19 cellular contexts compared by ENCODE assay signal in genomic region chr16:4747906-4748681, GRCh38. TPM values are rescaled to one million over a fixed set of nuclear protein-coding genes. Genes with fewer than 3 reads are reported as not detected.
DNase-seq lines count a peak whose midpoint lies in the region; ATAC-seq and TF ChIP-seq lines count a peak whose summit lies in the region.
"Had no signal": no experiment of that assay in that cellular context is flagged by ENCODE, and none has a peak within 500 bp of the region (broad histone marks: within the 10 kb centered on the region; RNA-seq: fewer than 3 reads in every experiment).

No MANE protein-coding gene starts in this region.

- no peaks in the 10 kb centered on the region for H3K27me3 Mint-ChIP-seq in MCF 10A (ENCODE audit: insufficient read depth, unreplicated experiment)
- no peaks in the 10 kb centered on the region for H3K27me3 Mint-ChIP-seq in central memory CD8-positive, alpha-beta T cell
- H3K27me3 Mint-ChIP-seq in stimulated activated memory B cell treated with anti-CD40 and anti-IgM and Interleukin-4, amounts not matched to agents 10 μg/mL and 1 μg/mL and 100 μg/mL, for 72 hours, result peaks cover 7% of the 10 kb centered on the region

- intact Hi-C loops in mammary epithelial cell (cut with micrococcal nuclease), result no loop called here
- intact Hi-C loops in MCF 10A (cut with micrococcal nuclease), result no loop called here

- TF ChIP-seq CTCF in mammary epithelial cell (conservative IDR thresholded peaks at IDR 0.05 in 1 of 2, IDR thresholded peaks at IDR 0.05 in 1 of 2; ENCODE audit: extremely low read depth in 1 of 2, insufficient read depth in 1 of 2, low read depth in 1 of 2, low read length in 2 of 2) (no peak), MCF 10A (IDR thresholded peaks at IDR 0.05; ENCODE audit: unreplicated experiment) (no peak), MM.1S (IDR thresholded peaks at IDR 0.05; ENCODE audit: low read length) (no peak)

- peaks cover 27% of the 10 kb centered on the region for H3K36me3 Mint-ChIP-seq in MCF 10A (ENCODE audit: insufficient read depth, unreplicated experiment)
- H3K36me3 Mint-ChIP-seq in central memory CD8-positive, alpha-beta T cell (ENCODE audit: insufficient read depth), result peaks cover 12% of the 10 kb centered on the region
- H3K36me3 Mint-ChIP-seq in stimulated activated memory B cell treated with anti-CD40 and anti-IgM and Interleukin-4, amounts not matched to agents 10 μg/mL and 1 μg/mL and 100 μg/mL, for 72 hours, result peaks cover 12% of the 10 kb centered on the region

- H4K8ac ChIP-seq in trophoblast cell (ENCODE audit: low read depth, low read length), result no peak overlapping the region

- no peak overlapping the region for H4K12ac ChIP-seq in trophoblast cell (ENCODE audit: low read depth, low read length)

- H3K4me3 Mint-ChIP-seq in MCF 10A (ENCODE audit: unreplicated experiment), result no peak overlapping the region
- peak overlapping the region; percentile 44 for H3K4me3 Mint-ChIP-seq in central memory CD8-positive, alpha-beta T cell
- H3K4me3 Mint-ChIP-seq in stimulated activated memory B cell treated with anti-CD40 and anti-IgM and Interleukin-4, amounts not matched to agents 10 μg/mL and 1 μg/mL and 100 μg/mL, for 72 hours, result peak overlapping the region; percentile 15

- H3K23ac ChIP-seq in trophoblast cell (ENCODE audit: low read length), result no peak overlapping the region

- H4K20me1 ChIP-seq in mammary epithelial cell (ENCODE audit: insufficient read depth, low read length), result no peaks in the 10 kb centered on the region
- H4K20me1 ChIP-seq in MM.1S (ENCODE audit: insufficient read depth, low read length), result no peaks in the 10 kb centered on the region

- H3K27ac ChIP-seq in mammary epithelial cell (ENCODE audit: insufficient read depth, low read depth, low read length) (no peak overlapping the region), MM.1S (ENCODE audit: low read length) (peak overlapping the region; percentile 75), trophoblast cell (ENCODE audit: low read depth, low read length) (no peak overlapping the region)
- H3K27ac ChIP-seq: left lung, right atrium auricular region had no signal

- H2BK120ac ChIP-seq in trophoblast cell (ENCODE audit: insufficient read depth, low read length, poor library complexity), result no peak overlapping the region

- H3K79me1 ChIP-seq in trophoblast cell (ENCODE audit: low read length), result no peaks in the 10 kb centered on the region

- H3K9ac ChIP-seq in mammary epithelial cell (ENCODE audit: insufficient read depth, low read length), result no peak overlapping the region
- peak overlapping the region; percentile 55 for H3K9ac ChIP-seq in MM.1S (ENCODE audit: low read length)
- no peak overlapping the region for H3K9ac ChIP-seq in trophoblast cell (ENCODE audit: low read length)

- no peaks in the 10 kb centered on the region for H3K9me2 ChIP-seq in MM.1S (replicated peaks; ENCODE audit: insufficient read depth, low read length)

- no peaks in the 10 kb centered on the region for H3K79me2 ChIP-seq in mammary epithelial cell (ENCODE audit: insufficient read depth, low read length)
- no peaks in the 10 kb centered on the region for H3K79me2 ChIP-seq in MM.1S (ENCODE audit: low read length)
- no peaks in the 10 kb centered on the region for H3K79me2 ChIP-seq in trophoblast cell (ENCODE audit: control insufficient read depth, insufficient read depth, low read length, poor library complexity)

- H3K18ac ChIP-seq in trophoblast cell (ENCODE audit: low read length), result no peak overlapping the region

- H3K27ac Mint-ChIP-seq in MCF 10A (ENCODE audit: low read depth, unreplicated experiment), result no peak overlapping the region
- peak overlapping the region; percentile 90 for H3K27ac Mint-ChIP-seq in central memory CD8-positive, alpha-beta T cell (ENCODE audit: low read depth)
- peak overlapping the region; percentile 67 for H3K27ac Mint-ChIP-seq in stimulated activated memory B cell treated with anti-CD40 and anti-IgM and Interleukin-4, amounts not matched to agents 10 μg/mL and 1 μg/mL and 100 μg/mL, for 72 hours

- H3K4me1 ChIP-seq in mammary epithelial cell (ENCODE audit: insufficient read depth, low read length) (peaks cover 6% of the 10 kb centered on the region), MM.1S (ENCODE audit: low read length) (peaks cover 16% of the 10 kb centered on the region), trophoblast cell (ENCODE audit: control insufficient read depth in 1 of 2, insufficient read depth in 2 of 2, low read length in 2 of 2) (no peaks in the 10 kb centered on the region)
- H3K4me1 ChIP-seq: HAP-1, left lung, right atrium auricular region had no signal

- no peak overlapping the region for H2BK5ac ChIP-seq in trophoblast cell (ENCODE audit: low read depth, low read length, poor library complexity)

- H2AFZ ChIP-seq in mammary epithelial cell (ENCODE audit: low read depth, low read length) (no peak overlapping the region), MM.1S (ENCODE audit: low read length) (peak overlapping the region; percentile 67), trophoblast cell (ENCODE audit: insufficient read depth, low read length, poor library complexity) (no peak overlapping the region)

- ATAC-seq in central memory CD8-positive, alpha-beta T cell (replicated peaks; ENCODE audit: extremely low read depth, poor library complexity, severe bottlenecking), result no peak
- ATAC-seq in stimulated activated memory B cell treated with anti-CD40 and anti-IgM and Interleukin-4, amounts not matched to agents 10 μg/mL and 1 μg/mL and 100 μg/mL, for 72 hours, result no peak
- ATAC-seq in HG03354 (IDR thresholded peaks at IDR 0.05; ENCODE audit: poor library complexity, severe bottlenecking, unreplicated experiment) (no peak), HG03159 (IDR thresholded peaks at IDR 0.05; ENCODE audit: unreplicated experiment) (no peak)
- ATAC-seq: left lung had no signal

- H3K36me3 ChIP-seq in mammary epithelial cell (ENCODE audit: insufficient read depth, low read length) (no peaks in the 10 kb centered on the region), MM.1S (replicated peaks; ENCODE audit: insufficient read depth, low read length) (no peaks in the 10 kb centered on the region), trophoblast cell (ENCODE audit: control insufficient read depth in 1 of 2, insufficient read depth in 2 of 2, low read length in 2 of 2) (peaks cover 29 to 37% of the 10 kb centered on the region in 2 experiments)

- H3K9me3 Mint-ChIP-seq in MCF 10A (ENCODE audit: unreplicated experiment), result no peaks in the 10 kb centered on the region
- H3K9me3 Mint-ChIP-seq in central memory CD8-positive, alpha-beta T cell, result no peaks in the 10 kb centered on the region
- no peaks in the 10 kb centered on the region for H3K9me3 Mint-ChIP-seq in stimulated activated memory B cell treated with anti-CD40 and anti-IgM and Interleukin-4, amounts not matched to agents 10 μg/mL and 1 μg/mL and 100 μg/mL, for 72 hours
- H3K9me3 Mint-ChIP-seq: IgD-negative memory B cell had no signal

- 79% methylated on average over 13 of the region's 14 CpGs for WGBS in mammary epithelial cell (ENCODE audit: low coverage, missing lambda C conversion rate)
- no CpG with 5 or more reads among the region's 14 CpGs for WGBS in trophoblast cell (ENCODE audit: extremely low coverage, insufficient coverage, insufficient read length)

- H4K91ac ChIP-seq in trophoblast cell (ENCODE audit: low read depth, low read length), result no peak overlapping the region

- H2BK12ac ChIP-seq in trophoblast cell (ENCODE audit: low read length), result no peak overlapping the region

- H3F3A ChIP-seq in MM.1S (ENCODE audit: insufficient read depth, low read length), result peaks cover 15% of the 10 kb centered on the region; the same call in 1 of the 2 replicates

- H3K14ac ChIP-seq in trophoblast cell (ENCODE audit: low read length), result no peak overlapping the region

- H3K27me3 ChIP-seq in mammary epithelial cell (ENCODE audit: insufficient read depth, low read length) (no peaks in the 10 kb centered on the region), MM.1S (replicated peaks; ENCODE audit: insufficient read depth, low read length) (no peaks in the 10 kb centered on the region), trophoblast cell (ENCODE audit: insufficient read depth, low read length) (no peaks in the 10 kb centered on the region)
- H3K27me3 ChIP-seq: left lung, right atrium auricular region had no signal

- POLR2A ChIA-PET in MCF 10A (lab: Yijun Ruan, JAX), result interaction anchor here (0.8 to 4.0 kb wide), 2 partner anchors 18 to 129 kb away, joined by 3 to 12 read pairs; partner anchors contain the start of gene ZNF500

- no peak overlapping the region for H2AK5ac ChIP-seq in trophoblast cell (ENCODE audit: low read length)

- in situ Hi-C loops in mammary epithelial cell (cut with MboI; ENCODE audit: low sequenced_read_pairs in 2 of 2), result no loop called here

- no peaks in the 10 kb centered on the region for H3K4me1 Mint-ChIP-seq in MCF 10A (ENCODE audit: insufficient read depth, unreplicated experiment)
- H3K4me1 Mint-ChIP-seq in central memory CD8-positive, alpha-beta T cell, result peaks cover 20% of the 10 kb centered on the region
- peaks cover 33% of the 10 kb centered on the region for H3K4me1 Mint-ChIP-seq in stimulated activated memory B cell treated with anti-CD40 and anti-IgM and Interleukin-4, amounts not matched to agents 10 μg/mL and 1 μg/mL and 100 μg/mL, for 72 hours

- DNase-seq in mammary epithelial cell (no peak), MCF 10A (ENCODE audit: unreplicated experiment) (no peak), MM.1S (peak; percentile 77), trophoblast cell (no peak)
- no peak for DNase-seq in central memory CD8-positive, alpha-beta T cell (ENCODE audit: low spot score in 2 of 2)
- DNase-seq: DMS53, NCI-H1105, NCI-H2171 treated with DMSO at 0.1 percent for 48 hours, T1000 had no signal

- H3K4me2 ChIP-seq in mammary epithelial cell (ENCODE audit: insufficient read depth, low read depth, low read length) (no peak overlapping the region), MM.1S (ENCODE audit: low read depth, low read length) (peak overlapping the region; percentile 95), trophoblast cell (ENCODE audit: low read length) (no peak overlapping the region)

- H3K9me3 ChIP-seq in mammary epithelial cell (replicated peaks; ENCODE audit: insufficient read depth, low read length) (no peaks in the 10 kb centered on the region), MM.1S (replicated peaks; ENCODE audit: insufficient read depth, low read length) (no peaks in the 10 kb centered on the region), trophoblast cell (ENCODE audit: insufficient read depth, low read depth, low read length) (peaks cover 2% of the 10 kb centered on the region)
- H3K9me3 ChIP-seq: HAP-1, left lung, right atrium auricular region had no signal

- TSS peak; percentile 5 for BruUV-seq in mammary epithelial cell (replicated peaks; lab: Mats Ljungman, UMichigan)
- BruUV-seq in MCF 10A (replicated peaks; lab: Mats Ljungman, UMichigan), result no TSS peak

- CTCF ChIA-PET in mammary epithelial cell (lab: Charles Lee; ENCODE audit: low non-redundant PET) (no interaction called here), MCF 10A (lab: Yijun Ruan, JAX) (interaction anchor here (0.6 to 1.7 kb wide), 3 partner anchors 10 to 208 kb away, joined by 3 to 5 read pairs (median 4); no protein-coding TSS in a partner anchor)

- no peak overlapping the region for H3K4me3 ChIP-seq in mammary epithelial cell (replicated peaks in 1 of 3; ENCODE audit: insufficient read depth in 1 of 3, low read depth in 2 of 3, low read length in 3 of 3)
- H3K4me3 ChIP-seq in MM.1S (ENCODE audit: low read length), result peak overlapping the region; percentile 44
- H3K4me3 ChIP-seq in trophoblast cell (ENCODE audit: low read depth, low read length), result no peak overlapping the region
- H3K4me3 ChIP-seq: HAP-1, left lung, right atrium auricular region had no signal

- H3K4ac ChIP-seq in trophoblast cell (ENCODE audit: low read depth, low read length), result no peak overlapping the region

- dilution Hi-C loops in mammary epithelial cell (cut with HindIII; ENCODE audit: low sequenced_read_pairs), result no loop called here

RNA-seq across cellular contexts. Expression of gene DNAAF8, which starts 13.8 kb away (rescaled TPM):
- total RNA-seq in mammary epithelial cell (under 1 TPM; 0.17 to 0.71 TPM), MCF 10A (2022) (0.56 and 1.6 TPM in 2 replicates)
- 0.51 TPM for polyA plus RNA-seq in mammary epithelial cell
- not detected for polyA minus RNA-seq in mammary epithelial cell
- 0.42 and 0.55 TPM in 2 replicates for polyA plus RNA-seq in trophoblast cell (2013)

RNA-seq across cellular contexts. Expression of gene ANKS3, which starts 14.0 kb away (rescaled TPM):
- 10 to 100 TPM; 14.5 to 24.3 TPM for total RNA-seq in mammary epithelial cell
- 9.4 TPM for polyA plus RNA-seq in mammary epithelial cell
- polyA minus RNA-seq in mammary epithelial cell, result 13.3 TPM
- total RNA-seq in MCF 10A (2022), result 29.9 and 35.0 TPM in 2 replicates
- 6.5 and 6.6 TPM in 2 replicates for polyA plus RNA-seq in trophoblast cell (2013)

RNA-seq across cellular contexts. Expression of gene ZNF500, which starts 18.9 kb away (rescaled TPM):
- total RNA-seq in mammary epithelial cell (10 to 100 TPM; 13.0 to 14.2 TPM), MCF 10A (2022) (13.8 and 14.0 TPM in 2 replicates)
- polyA plus RNA-seq in mammary epithelial cell, result 4.0 TPM
- polyA minus RNA-seq in mammary epithelial cell, result 7.9 TPM
- 5.0 and 5.6 TPM in 2 replicates for polyA plus RNA-seq in trophoblast cell (2013)

RNA-seq across cellular contexts. Expression of gene SEPTIN12, which starts 40.1 kb away (rescaled TPM):
- total RNA-seq in mammary epithelial cell (not detected), MCF 10A (2022) (not detected in 2 replicates)
- polyA plus RNA-seq in mammary epithelial cell, result not detected
- not detected for polyA minus RNA-seq in mammary epithelial cell
- 0.27 and 0.42 TPM in 2 replicates for polyA plus RNA-seq in trophoblast cell (2013)
- total RNA-seq: cardiac septum, left lung, right atrium auricular region, Right ventricle myocardium inferior, urinary bladder had no signal
- polyA plus RNA-seq: IgD-negative memory B cell, urinary bladder had no signal

RNA-seq across cellular contexts. Expression of gene SMIM22, which starts 47.1 kb away (rescaled TPM):
- total RNA-seq in mammary epithelial cell, result 1 to 10 TPM in 1 of 2 donors, not detected in 1; 1.0 TPM
- polyA plus RNA-seq in mammary epithelial cell, result 3.4 TPM
- not detected for polyA minus RNA-seq in mammary epithelial cell
- total RNA-seq in MCF 10A (2022), result 2.2 and 2.4 TPM in 2 replicates
- polyA plus RNA-seq in trophoblast cell (2013), result not detected in 2 replicates
- total RNA-seq: cardiac septum, right atrium auricular region, Right ventricle myocardium inferior had no signal
- polyA plus RNA-seq: IgD-negative memory B cell had no signal
